Comparison of ENCODE assay signal across 8 cellular contexts in the genomic region with DNA sequence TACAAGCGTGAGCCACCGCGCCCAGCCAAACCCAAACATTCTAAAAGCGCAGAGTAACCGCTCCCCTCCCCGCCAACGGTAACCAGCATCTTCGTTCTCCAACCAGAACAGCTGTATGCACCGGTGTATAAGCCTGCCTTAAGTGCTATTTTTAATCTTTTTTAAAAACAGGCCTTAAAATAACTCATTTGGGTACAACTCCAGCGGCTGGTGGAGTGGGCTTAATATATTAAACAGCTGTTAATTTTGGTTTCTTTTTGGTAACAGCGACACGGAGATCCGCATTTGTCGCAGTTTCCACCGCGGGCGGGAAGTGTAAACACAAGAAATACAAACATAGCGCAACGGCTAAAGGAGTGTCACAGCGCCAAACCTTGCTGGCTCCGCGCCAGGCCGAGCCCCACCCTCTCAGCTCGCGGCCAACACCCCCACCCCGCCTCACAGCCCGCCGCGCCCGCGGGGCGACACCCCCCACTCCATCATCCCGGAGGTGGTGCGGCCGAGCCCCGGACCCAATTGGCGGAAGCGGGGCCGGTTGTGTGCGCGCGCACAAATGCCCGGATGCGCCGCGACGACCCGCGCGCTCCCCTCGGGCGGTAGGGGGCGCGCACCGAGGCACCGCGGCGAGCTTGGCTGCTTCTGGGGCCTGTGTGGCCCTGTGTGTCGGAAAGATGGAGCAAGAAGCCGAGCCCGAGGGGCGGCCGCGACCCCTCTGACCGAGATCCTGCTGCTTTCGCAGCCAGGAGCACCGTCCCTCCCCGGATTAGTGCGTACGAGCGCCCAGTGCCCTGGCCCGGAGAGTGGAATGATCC. TPM values are rescaled to one million over a fixed set of nuclear protein-coding genes. Genes with fewer than 3 reads are reported as not detected.
DNase-seq lines count a peak whose midpoint lies in the region; ATAC-seq and TF ChIP-seq lines count a peak whose summit lies in the region.

A gene (plus strand): TSS at position 602 of the 812 bp plus-strand sequence. CDS start 301 bp downstream, outside the sequence.

- no peaks in the 10 kb centered on the region for H3K9me3 ChIP-seq in psoas muscle

- intact Hi-C loops in T-helper 1 cell treated with Interleukin-12 subunit alpha and Interleukin-12 subunit beta and Interleukin-4 antibody, amounts not matched to agents 30 ng/mL and 1 ng/mL, for 36 hours (cut with micrococcal nuclease): loop anchor here (1.0 to 10.0 kb wide), 23 partner anchors 23 to 1539 kb away; a partner anchor contains a TSS
- intact Hi-C loops in left cardiac atrium (cut with DNase I) (loop anchor here in 1 of 2 donors (5.0 kb wide), 1 partner anchor 60 kb away; a partner anchor contains a TSS), psoas muscle (cut with DNase I) (loop anchor here (5.0 kb wide), 1 partner anchor 60 kb away; a partner anchor contains a TSS)

- H3K27me3 ChIP-seq in psoas muscle (ENCODE audit: insufficient read depth in 3 of 3, low read length in 2 of 3): no peaks in the 10 kb centered on the region

- peak within 1 kb of the TSS; percentile 100 for H3K27ac ChIP-seq in psoas muscle
- peak within 1 kb of the TSS; percentile 99 for H3K27ac ChIP-seq in urinary bladder (ENCODE audit: low read depth)

- peak; percentile 65 for DNase-seq in NCI-H1694 (lab: John Stamatoyannopoulos, UW)
- DNase-seq in amniotic epithelial cell (ENCODE audit: low read depth): peak; percentile 76
- peak; percentile 96 for DNase-seq in left cardiac atrium
- DNase-seq in psoas muscle: peak; percentile 95 to 98

- 0 to 1% (median 1%) methylated on average over 69 to 72 of the region's 72 CpGs for WGBS in psoas muscle, 3 donors
- WGBS in urinary bladder: under 1% methylated on average over 72 of the region's 72 CpGs

- H3K36me3 ChIP-seq in psoas muscle (ENCODE audit: insufficient read depth in 1 of 2, low read depth in 1 of 2): peaks cover 0 to 39% of the 10 kb centered on the region in 2 donors
- no peaks in the 10 kb centered on the region for H3K36me3 ChIP-seq in urinary bladder (ENCODE audit: insufficient read depth)

- H3K4me3 ChIP-seq in psoas muscle: peak within 1 kb of the TSS; percentile 93
- H3K4me3 ChIP-seq in urinary bladder (ENCODE audit: low read depth, low read length): peak within 1 kb of the TSS; percentile 97

- peak; percentile 79 for TF ChIP-seq CTCF in psoas muscle (IDR thresholded peaks at IDR 0.05)

- ATAC-seq in GM18499 (IDR thresholded peaks at IDR 0.05; ENCODE audit: insufficient read depth, unreplicated experiment) (peak; percentile 64), HG02938 (IDR thresholded peaks at IDR 0.05; ENCODE audit: unreplicated experiment) (peak; percentile 66), left cardiac atrium (peak; percentile 97 to 98), psoas muscle (peak; percentile 88 to 98 (median 97))

- peaks cover 13% of the 10 kb centered on the region for H3K4me1 ChIP-seq in psoas muscle
- peaks cover 3% of the 10 kb centered on the region for H3K4me1 ChIP-seq in urinary bladder (ENCODE audit: insufficient read depth)

RNA-seq across cellular contexts. Expression of the gene that starts here (rescaled TPM):
- 319 and 337 TPM in 2 replicates for total RNA-seq in T-helper 1 cell treated with Interleukin-12 subunit alpha and Interleukin-12 subunit beta and Interleukin-4 antibody, amounts not matched to agents 30 ng/mL and 1 ng/mL, for 36 hours
- 10 to 100 TPM; 42.4 to 59.8 TPM for total RNA-seq in left cardiac atrium
- 100 to 1,000 TPM in 1 of 4 donors, 10 to 100 TPM in 3; 51.8 to 455 (median 77.6) TPM for total RNA-seq in psoas muscle
- 10 to 100 TPM; 25.0 to 34.2 (median 26.0) TPM for polyA plus RNA-seq in psoas muscle
- 98.0 TPM for total RNA-seq in urinary bladder
- polyA plus RNA-seq in urinary bladder: 14.9 TPM

Comparison
In these comparisons a context has a peak if more than half of its experiments do, and no peak if none do; other contexts are left out.
1. Peak in every context shown above with its lines: DNase-seq, ATAC-seq, H3K4me3 ChIP-seq and H3K27ac ChIP-seq.